Comparison of ENCODE assay signal across 40 cellular contexts in genomic region chr4:72709475-72709874, GRCh38.
"Had no signal": no experiment of that assay in that cellular context is flagged by ENCODE, and none has a peak within 500 bp of the region (broad histone marks: within the 10 kb centered on the region; RNA-seq: fewer than 3 reads in every experiment).

No MANE protein-coding gene starts in this region.

- H3K4me1 ChIP-seq: adrenal gland, ascending aorta, body of pancreas, breast epithelium had no signal

- FAIRE-seq: astrocyte, bronchial epithelial cell had no signal

- ATAC-seq: activated naive CD4-positive, alpha-beta T cell treated with anti-CD3 and anti-CD28 coated beads, Interleukin-2, amount 50 U/mL, for 72 hours; activated naive CD8-positive, alpha-beta T cell treated with anti-CD3 and anti-CD28 coated beads, Interleukin-2, amount 50 U/mL, for 24 hours; activated T-cell treated with anti-CD3 and anti-CD28 coated beads, Interleukin-2, amount 50 U/mL, for 4 hours; activated T-cell treated with anti-CD3 and anti-CD28 coated beads, Interleukin-2, amount 50 U/mL, for 72 hours; activated T-helper 17 cell treated with anti-CD3 and anti-CD28 coated beads, Interleukin-2, amount 50 U/mL, for 72 hours; body of pancreas had no signal

- H3K27ac Mint-ChIP-seq: activated naive CD4-positive, alpha-beta T cell treated with anti-CD3 and anti-CD28 coated beads for 36 hours; activated naive CD4-positive, alpha-beta T cell treated with anti-CD3 and anti-CD28 coated beads, Interleukin-2, amount 10 ng/mL, durations not matched to agents 7 days and 5 days; activated naive CD4-positive, alpha-beta T cell treated with anti-CD3 and anti-CD28 coated beads, Interleukin-2, amount 50 U/mL, for 24 hours; activated naive CD4-positive, alpha-beta T cell treated with anti-CD3 and anti-CD28 coated beads, Interleukin-2, amount 50 U/mL, for 72 hours; activated naive CD8-positive, alpha-beta T cell; activated naive CD8-positive, alpha-beta T cell treated with anti-CD3 and anti-CD28 coated beads for 36 hours; activated naive CD8-positive, alpha-beta T cell treated with anti-CD3 and anti-CD28 coated beads, Interleukin-2, amount 10 ng/mL, durations not matched to agents 7 days and 5 days; activated naive CD8-positive, alpha-beta T cell treated with anti-CD3 and anti-CD28 coated beads, Interleukin-2, amount 50 U/mL, for 24 hours; activated T-cell treated with anti-CD3 and anti-CD28 coated beads, Interleukin-2, amount 50 U/mL, for 24 hours; activated T-cell treated with anti-CD3 and anti-CD28 coated beads, Interleukin-2, amount 50 U/mL, for 72 hours; activated T-helper 1 cell treated with anti-CD3 and anti-CD28 coated beads, Interleukin-12 subunit alpha, Interleukin-12 subunit beta, Interleukin-2, Interleukin-4 antibody, amounts not matched to agents 30 ng/mL and 10 ng/mL and 1 ng/mL, durations not matched to agents 14 hours and 24 hours and 36 hours; activated T-helper 17 cell treated with anti-CD3 and anti-CD28 coated beads, Interleukin-2, amount 50 U/mL, for 72 hours; activated T-helper 2 cell treated with anti-CD3 and anti-CD28 coated beads, Interferon-gamma antibody, Interleukin-2, Interleukin-4, amounts not matched to agents 10 μg/mL and 5 μg/mL and 100 μg/mL, durations not matched to agents 14 hours and 24 hours and 36 hours; brain had no signal

- H3K36me3 ChIP-seq: adrenal gland, ascending aorta, brain microvascular endothelial cell, breast epithelium, cardiac muscle cell had no signal

- H3K27me3 Mint-ChIP-seq: brain; central memory CD8-positive, alpha-beta T cell had no signal

- H3K27ac ChIP-seq: adrenal gland, ascending aorta, body of pancreas, brain microvascular endothelial cell, breast epithelium, cardiac muscle cell had no signal

- H3K9me3 Mint-ChIP-seq: activated naive CD4-positive, alpha-beta T cell treated with anti-CD3 and anti-CD28 coated beads for 36 hours; activated naive CD4-positive, alpha-beta T cell treated with anti-CD3 and anti-CD28 coated beads, Interleukin-2, amount 10 ng/mL, durations not matched to agents 7 days and 5 days; activated naive CD4-positive, alpha-beta T cell treated with anti-CD3 and anti-CD28 coated beads, Interleukin-2, amount 50 U/mL, for 24 hours; activated naive CD4-positive, alpha-beta T cell treated with anti-CD3 and anti-CD28 coated beads, Interleukin-2, amount 50 U/mL, for 72 hours; activated naive CD8-positive, alpha-beta T cell treated with anti-CD3 and anti-CD28 coated beads for 36 hours; activated naive CD8-positive, alpha-beta T cell treated with anti-CD3 and anti-CD28 coated beads, Interleukin-2, amount 10 ng/mL, durations not matched to agents 7 days and 5 days; activated naive CD8-positive, alpha-beta T cell treated with anti-CD3 and anti-CD28 coated beads, Interleukin-2, amount 50 U/mL, for 24 hours; activated T-cell treated with anti-CD3 and anti-CD28 coated beads, Interleukin-2, amount 50 U/mL, for 24 hours; activated T-cell treated with anti-CD3 and anti-CD28 coated beads, Interleukin-2, amount 50 U/mL, for 4 hours; activated T-cell treated with anti-CD3 and anti-CD28 coated beads, Interleukin-2, amount 50 U/mL, for 72 hours; activated T-helper 1 cell treated with anti-CD3 and anti-CD28 coated beads, Interleukin-12 subunit alpha, Interleukin-12 subunit beta, Interleukin-2, Interleukin-4 antibody, amounts not matched to agents 30 ng/mL and 10 ng/mL and 1 ng/mL, durations not matched to agents 14 hours and 24 hours and 36 hours; activated T-helper 17 cell treated with anti-CD3 and anti-CD28 coated beads, Interleukin-2, amount 50 U/mL, for 72 hours; activated T-helper 2 cell treated with anti-CD3 and anti-CD28 coated beads, Interferon-gamma antibody, Interleukin-2, Interleukin-4, amounts not matched to agents 10 μg/mL and 5 μg/mL and 100 μg/mL, durations not matched to agents 14 hours and 24 hours and 36 hours; brain; central memory CD8-positive, alpha-beta T cell had no signal

- H3K27me3 ChIP-seq: adrenal gland, ascending aorta, body of pancreas, brain microvascular endothelial cell, breast epithelium, cardiac muscle cell had no signal

- H3K36me3 Mint-ChIP-seq: activated naive CD4-positive, alpha-beta T cell treated with anti-CD3 and anti-CD28 coated beads, Interleukin-2, amount 10 ng/mL, durations not matched to agents 7 days and 5 days; activated naive CD4-positive, alpha-beta T cell treated with anti-CD3 and anti-CD28 coated beads, Interleukin-2, amount 50 U/mL, for 24 hours; activated naive CD4-positive, alpha-beta T cell treated with anti-CD3 and anti-CD28 coated beads, Interleukin-2, amount 50 U/mL, for 72 hours; activated naive CD8-positive, alpha-beta T cell; activated naive CD8-positive, alpha-beta T cell treated with anti-CD3 and anti-CD28 coated beads for 36 hours; activated naive CD8-positive, alpha-beta T cell treated with anti-CD3 and anti-CD28 coated beads, Interleukin-2, amount 10 ng/mL, durations not matched to agents 7 days and 5 days; brain had no signal

- H3K4me1 Mint-ChIP-seq: activated naive CD4-positive, alpha-beta T cell treated with anti-CD3 and anti-CD28 coated beads, Interleukin-2, amount 10 ng/mL, durations not matched to agents 7 days and 5 days; activated naive CD4-positive, alpha-beta T cell treated with anti-CD3 and anti-CD28 coated beads, Interleukin-2, amount 50 U/mL, for 24 hours; activated naive CD8-positive, alpha-beta T cell treated with anti-CD3 and anti-CD28 coated beads for 36 hours; activated naive CD8-positive, alpha-beta T cell treated with anti-CD3 and anti-CD28 coated beads, Interleukin-2, amount 10 ng/mL, durations not matched to agents 7 days and 5 days; activated naive CD8-positive, alpha-beta T cell treated with anti-CD3 and anti-CD28 coated beads, Interleukin-2, amount 50 U/mL, for 24 hours; activated T-helper 17 cell treated with anti-CD3 and anti-CD28 coated beads, Interleukin-2, amount 50 U/mL, for 72 hours; brain; central memory CD8-positive, alpha-beta T cell had no signal

- H3K4me3 Mint-ChIP-seq: activated naive CD4-positive, alpha-beta T cell treated with anti-CD3 and anti-CD28 coated beads for 36 hours; activated naive CD4-positive, alpha-beta T cell treated with anti-CD3 and anti-CD28 coated beads, Interleukin-2, amount 10 ng/mL, durations not matched to agents 7 days and 5 days; activated naive CD4-positive, alpha-beta T cell treated with anti-CD3 and anti-CD28 coated beads, Interleukin-2, amount 50 U/mL, for 24 hours; activated naive CD8-positive, alpha-beta T cell; activated naive CD8-positive, alpha-beta T cell treated with anti-CD3 and anti-CD28 coated beads for 36 hours; activated naive CD8-positive, alpha-beta T cell treated with anti-CD3 and anti-CD28 coated beads, Interleukin-2, amount 10 ng/mL, durations not matched to agents 7 days and 5 days; activated naive CD8-positive, alpha-beta T cell treated with anti-CD3 and anti-CD28 coated beads, Interleukin-2, amount 50 U/mL, for 24 hours; activated T-cell treated with anti-CD3 and anti-CD28 coated beads, Interleukin-2, amount 50 U/mL, for 24 hours; activated T-cell treated with anti-CD3 and anti-CD28 coated beads, Interleukin-2, amount 50 U/mL, for 4 hours; activated T-cell treated with anti-CD3 and anti-CD28 coated beads, Interleukin-2, amount 50 U/mL, for 72 hours; activated T-helper 1 cell treated with anti-CD3 and anti-CD28 coated beads, Interleukin-12 subunit alpha, Interleukin-12 subunit beta, Interleukin-2, Interleukin-4 antibody, amounts not matched to agents 30 ng/mL and 10 ng/mL and 1 ng/mL, durations not matched to agents 14 hours and 24 hours and 36 hours; activated T-helper 17 cell treated with anti-CD3 and anti-CD28 coated beads, Interleukin-2, amount 50 U/mL, for 72 hours; brain; central memory CD8-positive, alpha-beta T cell had no signal

- H3K4me3 ChIP-seq: adrenal gland, ascending aorta, body of pancreas, breast epithelium, cardiac muscle cell had no signal

- H3K9me3 ChIP-seq: adrenal gland, ascending aorta, body of pancreas, breast epithelium had no signal

- DNase-seq: activated effector memory CD4-positive, alpha-beta T cell treated with anti-CD3 and anti-CD28 coated beads, Interleukin-2, amount 50 U/mL, for 16 hours; activated effector memory CD4-positive, alpha-beta T cell treated with Interleukin-2 at 50 U/mL for 16 hours; activated gamma-delta T cell; activated gamma-delta T cell treated with Interleukin-2 at 50 U/mL for 16 hours; activated naive CD4-positive, alpha-beta T cell; activated naive CD4-positive, alpha-beta T cell treated with anti-CD3 and anti-CD28 coated beads for 36 hours; activated naive CD4-positive, alpha-beta T cell treated with anti-CD3 and anti-CD28 coated beads, Interleukin-2, amount 10 ng/mL, durations not matched to agents 7 days and 5 days; activated naive CD4-positive, alpha-beta T cell treated with anti-CD3 and anti-CD28 coated beads, Interleukin-2, amount 50 U/mL, for 16 hours; activated naive CD4-positive, alpha-beta T cell treated with Interleukin-2 at 50 U/mL for 16 hours; activated naive CD8-positive, alpha-beta T cell treated with anti-CD3 and anti-CD28 coated beads for 36 hours; activated naive CD8-positive, alpha-beta T cell treated with anti-CD3 and anti-CD28 coated beads, Interleukin-2, amount 10 ng/mL, durations not matched to agents 7 days and 5 days; activated naive CD8-positive, alpha-beta T cell treated with anti-CD3 and anti-CD28 coated beads, Interleukin-2, amount 50 U/mL, for 24 hours; activated T-cell treated with anti-CD3 and anti-CD28 coated beads, Interleukin-2, amount 50 U/mL, for 1 hour; activated T-cell treated with anti-CD3 and anti-CD28 coated beads, Interleukin-2, amount 50 U/mL, for 24 hours; activated T-cell treated with anti-CD3 and anti-CD28 coated beads, Interleukin-2, amount 50 U/mL, for 4 hours; activated T-cell treated with anti-CD3 and anti-CD28 coated beads, Interleukin-2, amount 50 U/mL, for 48 hours; activated T-cell treated with anti-CD3 and anti-CD28 coated beads, Interleukin-2, amount 50 U/mL, for 72 hours; adrenal gland; amniotic stem cell; amygdala; anterior cingulate cortex; aorta; body of pancreas; brain microvascular endothelial cell; caudate nucleus; central memory CD4-positive, alpha-beta T cell; cerebellar nuclear complex had no signal
